ENCODE assay signal across 17 cellular contexts in genomic region chr20:59376109-59376841, GRCh38.
A peak's percentile ranks its signal among the peaks of the same experiment; 100 is the strongest.
DNase-seq lines count a peak whose midpoint lies in the region; ATAC-seq, FAIRE-seq and TF ChIP-seq lines count a peak whose summit lies in the region.
"Had no signal": no experiment of that assay in that cellular context is flagged by ENCODE, and none has a peak within 500 bp of the region (broad histone marks: within the 10 kb centered on the region; RNA-seq: fewer than 3 reads in every experiment).

No MANE protein-coding gene starts in this region.

- H4K20me1 ChIP-seq in BLaER1 (no peaks in the 10 kb centered on the region), K562 (replicated peaks; ENCODE audit: control insufficient read depth, insufficient read depth, low read length) (peaks cover 4% of the 10 kb centered on the region; the same call in 1 of the 2 replicates)

- TF ChIP-seq POLR2A in K562 (conservative IDR thresholded peaks at IDR 0.05) (no peak), lower leg skin (IDR thresholded peaks at IDR 0.05) (no peak)

- TF ChIP-seq EP300 in K562 (IDR thresholded peaks at IDR 0.05; ENCODE audit: low read length), result no peak

- ATAC-seq in K562, result no peak
- ATAC-seq: A549, GM12878 had no signal

- FAIRE-seq in K562 (lab: Jason Lieb, UNC), result no peak
- FAIRE-seq: A549, GM12878, GM18507 had no signal

- peak overlapping the region; percentile 47 for H3K4me2 ChIP-seq in BLaER1
- H3K4me2 ChIP-seq in K562 (ENCODE audit: insufficient read depth, low read length), result no peak overlapping the region
- H3K4me2 ChIP-seq: A549 had no signal

- no peak overlapping the region for H3K4me3 ChIP-seq in BE2C (ENCODE audit: low read depth, low read length)
- H3K4me3 ChIP-seq in BLaER1, result no peak overlapping the region
- H3K4me3 ChIP-seq in K562, result no peak overlapping the region
- H3K4me3 ChIP-seq in lower leg skin (ENCODE audit: low read depth, poor library complexity, severe bottlenecking), result no peak overlapping the region
- H3K4me3 ChIP-seq: A549, GM12878 had no signal

- H3K27ac ChIP-seq in BLaER1 (no peak overlapping the region), K562 (ENCODE audit: extremely low read depth, low read depth, low read length) (no peak overlapping the region)
- H3K27ac ChIP-seq: A549 had no signal

- WGBS in K562 (ENCODE audit: insufficient coverage, low coverage, missing lambda C conversion rate), result 0% methylated on average over 13 of the region's 13 CpGs
- WGBS in lower leg skin, 2 donors, result 66 to 71% methylated on average over 11 to 13 of the region's 13 CpGs

- H3K9ac ChIP-seq in BLaER1 (no peak overlapping the region), K562 (ENCODE audit: insufficient read depth in 1 of 2, low read depth in 2 of 2, low read length in 2 of 2) (no peak overlapping the region)

- no peak overlapping the region for H2AFZ ChIP-seq in K562 (ENCODE audit: low read depth, low read length)

- BruUV-seq in K562 (replicated peaks; lab: Mats Ljungman, UMichigan), result no TSS peak

- H3K27me3 ChIP-seq in BE2C, result no peaks in the 10 kb centered on the region
- H3K27me3 ChIP-seq in BLaER1, result no peaks in the 10 kb centered on the region
- H3K27me3 ChIP-seq in K562 (ENCODE audit: control insufficient read depth in 2 of 2, insufficient read depth in 2 of 2, low read length in 2 of 2), result peaks cover 0 to 8% of the 10 kb centered on the region in 2 experiments; a peak in 2 of 5 replicates

- H3K9me1 ChIP-seq in K562 (ENCODE audit: control insufficient read depth, insufficient read depth, low read length), result no peaks in the 10 kb centered on the region

- peak; percentile 33 for DNase-seq in BE2C
- DNase-seq in K562 (ENCODE audit: extremely low read depth in 1 of 4, low spot score in 3 of 4), result no peak
- peak; percentile 68 for DNase-seq in mesenteric fat pad (ENCODE audit: low spot score)
- no peak for DNase-seq in lower leg skin (ENCODE audit: low spot score in 2 of 2)
- no peak for DNase-seq in activated effector memory CD4-positive, alpha-beta T cell treated with Interleukin-2 at 50 U/mL for 16 hours
- DNase-seq in SIG-M5 treated with dmso at 0.1 percent for 504 hours (lab: John Stamatoyannopoulos, UW; ENCODE audit: unreplicated experiment), result no peak
- DNase-seq: C1 segment of cervical spinal cord; Calu3; CD4-positive, alpha-beta T cell; DMS 273 treated with DMSO at 0.1 percent for 48 hours; DMS79; HCEC 1CT; HFFc6 had no signal

- in situ Hi-C loops in K562 (cut with MboI), result no loop called here

- H3K9me3 ChIP-seq in BE2C, result no peaks in the 10 kb centered on the region
- H3K9me3 ChIP-seq in BLaER1, result no peaks in the 10 kb centered on the region
- no peaks in the 10 kb centered on the region for H3K9me3 ChIP-seq in K562 (replicated peaks; ENCODE audit: control insufficient read depth, insufficient read depth, low read depth, low read length)
- H3K9me3 ChIP-seq: A549 had no signal

- POLR2A ChIA-PET in K562 (lab: Yijun Ruan, JAX), result interaction anchor here (1.5 kb wide), 1 partner anchor 12 kb away, joined by 3 read pairs; no protein-coding TSS in a partner anchor

- H3K36me3 ChIP-seq in BE2C (no peaks in the 10 kb centered on the region), BLaER1 (no peaks in the 10 kb centered on the region), K562 (ENCODE audit: control insufficient read depth, insufficient read depth, low read length) (no peaks in the 10 kb centered on the region)

- H3K4me1 ChIP-seq in BE2C (peaks cover 6% of the 10 kb centered on the region), BLaER1 (peaks cover 35% of the 10 kb centered on the region), K562 (replicated peaks in 1 of 2; ENCODE audit: control insufficient read depth in 2 of 2, insufficient read depth in 2 of 2, low read length in 2 of 2) (peaks cover 0 to 6% of the 10 kb centered on the region in 2 experiments; a peak in 1 of 5 replicates)
- H3K4me1 ChIP-seq: A549 had no signal

- H3K79me2 ChIP-seq in K562 (ENCODE audit: control insufficient read depth, insufficient read depth, low read length), result no peaks in the 10 kb centered on the region

- CTCF ChIA-PET in K562 (lab: Yijun Ruan, JAX; ENCODE audit: low intra/inter-chr PET ratio), result no interaction called here

- TF ChIP-seq RAD21 in K562 (CRISPR knock-in tag; conservative IDR thresholded peaks at IDR 0.05 in 1 of 2, IDR thresholded peaks at IDR 0.05 in 1 of 2), result no peak

- intact Hi-C loops in K562 (cut with micrococcal nuclease) (no loop called here), lower leg skin (cut with DNase I; ENCODE audit: low total_unique reads) (loop anchor here (10.0 kb wide), 1 partner anchor 61 kb away; no protein-coding TSS in a partner anchor)

- TF ChIP-seq CTCF in BE2C (IDR thresholded peaks at IDR 0.05; ENCODE audit: low read depth, low read length) (no peak), K562 (IDR thresholded peaks at IDR 0.05 in 2 of 3, conservative IDR thresholded peaks at IDR 0.05 in 1 of 3; ENCODE audit: insufficient read depth in 2 of 3, low read depth in 1 of 3, low read length in 3 of 3) (no peak), lower leg skin (IDR thresholded peaks at IDR 0.05) (no peak)

TF ChIP-seq in K562, 482 proteins besides CTCF, POLR2A, EP300 and RAD21:
- TF ChIP-seq ZFPM2 (CRISPR knock-in tag; IDR thresholded peaks at IDR 0.05) (no peak), ZNF140 (CRISPR knock-in tag; IDR thresholded peaks at IDR 0.05) (no peak), NFIX (CRISPR knock-in tag; IDR thresholded peaks at IDR 0.05; ENCODE audit: low read depth) (0 out of 2 replicates have a peak, but pooled peaks have one; percentile 16), RREB1 (CRISPR knock-in tag; IDR thresholded peaks at IDR 0.05) (no peak), CREM (IDR thresholded peaks at IDR 0.05; ENCODE audit: low read depth) (no peak), DDX20 (tag; IDR thresholded peaks at IDR 0.05; ENCODE audit: low read depth) (no peak), ZNF507 (tag; conservative IDR thresholded peaks at IDR 0.05) (no peak), MTA1 (IDR thresholded peaks at IDR 0.05; ENCODE audit: borderline replicate concordance) (no peak), ZNF584 (CRISPR knock-in tag; IDR thresholded peaks at IDR 0.05; ENCODE audit: low read depth) (no peak), FOSL1 (tag; conservative IDR thresholded peaks at IDR 0.05) (no peak), CHCHD3 (CRISPR knock-in tag; IDR thresholded peaks at IDR 0.05) (no peak), XRCC3 (IDR thresholded peaks at IDR 0.05) (no peak), JUNB (CRISPR knock-in tag; conservative IDR thresholded peaks at IDR 0.05) (no peak), NFIC (IDR thresholded peaks at IDR 0.05) (peak; percentile 70)

Comparison
In these comparisons a context has a peak if more than half of its experiments do, and no peak if none do; other contexts are left out.
1. DNase-seq: peak in BE2C (single experiment) and mesenteric fat pad (single experiment); none in K562 (0 of 4), lower leg skin (0 of 2), activated effector memory CD4-positive, alpha-beta T cell treated with Interleukin-2 at 50 U/mL for 16 hours (single experiment) and SIG-M5 treated with dmso at 0.1 percent for 504 hours (single experiment).